Comparison of ENCODE assay signal across 17 cellular contexts in the genomic region with DNA sequence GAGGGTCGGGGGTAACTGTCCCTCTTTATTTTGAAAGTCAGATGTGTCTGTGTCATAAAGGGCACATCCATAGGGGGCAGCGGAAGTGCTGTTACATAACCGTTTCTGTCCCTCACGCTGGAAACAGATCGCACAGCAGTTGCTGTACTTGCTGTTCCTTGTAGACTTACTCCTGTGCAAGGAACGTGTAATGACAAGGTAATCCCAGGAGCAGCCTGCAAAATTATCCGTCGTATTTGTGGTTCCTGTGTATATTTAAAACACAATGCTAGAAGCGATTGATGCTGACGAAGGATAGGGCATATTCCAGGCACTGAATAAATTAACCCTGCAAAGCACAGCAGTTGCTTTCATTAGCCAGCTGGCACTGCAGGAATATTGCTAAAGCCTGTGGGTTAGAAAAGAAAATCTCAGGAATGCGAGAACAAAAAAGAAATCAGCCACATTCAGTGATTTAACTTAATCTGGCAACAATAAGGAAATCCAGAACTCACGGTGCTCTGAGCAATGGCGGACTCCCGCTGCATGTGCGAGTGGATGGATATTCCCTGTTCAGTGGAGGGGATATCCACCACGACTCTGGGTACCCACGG.
DNase-seq lines count a peak whose midpoint lies in the region; ATAC-seq and TF ChIP-seq lines count a peak whose summit lies in the region.
"Had no signal": no experiment of that assay in that cellular context is flagged by ENCODE, and none has a peak within 500 bp of the region (broad histone marks: within the 10 kb centered on the region; RNA-seq: fewer than 3 reads in every experiment).

No MANE protein-coding gene starts in this region.

- no peaks in the 10 kb centered on the region for H3K9me2 ChIP-seq in neural cell (ENCODE audit: insufficient read depth, low read length)

- H4K20me1 ChIP-seq in neural cell (ENCODE audit: insufficient read depth) = no peaks in the 10 kb centered on the region

- no peak overlapping the region for H2AFZ ChIP-seq in neural cell (ENCODE audit: low read depth, low read length)

- H3K9ac ChIP-seq in neural cell (ENCODE audit: low read length) = no peak overlapping the region

- H3K9me3 ChIP-seq in heart right ventricle (no peaks in the 10 kb centered on the region), neural cell (ENCODE audit: low read length) (no peaks in the 10 kb centered on the region)
- H3K9me3 ChIP-seq: body of pancreas, transverse colon had no signal

- no peak for TF ChIP-seq EP300 in neural cell (conservative IDR thresholded peaks at IDR 0.05; ENCODE audit: poor library complexity, severe bottlenecking)

- H3K4me2 ChIP-seq in neural cell (ENCODE audit: low read length) = no peak overlapping the region

- peaks cover 9 to 57% (median 31%) of the 10 kb centered on the region in 9 donors for H3K4me1 ChIP-seq in heart right ventricle
- H3K4me1 ChIP-seq: body of pancreas, transverse colon had no signal

- H3K27me3 ChIP-seq in heart right ventricle (no peaks in the 10 kb centered on the region), neural cell (ENCODE audit: insufficient read depth, low read depth, low read length) (no peaks in the 10 kb centered on the region)
- H3K27me3 ChIP-seq: body of pancreas, transverse colon had no signal

- no peaks in the 10 kb centered on the region for H3K79me2 ChIP-seq in neural cell (replicated peaks; ENCODE audit: insufficient read depth, low read length)

- TF ChIP-seq CTCF in heart right ventricle (IDR thresholded peaks at IDR 0.05) = no peak
- TF ChIP-seq CTCF in neural cell (IDR thresholded peaks at IDR 0.05; ENCODE audit: poor library complexity, severe bottlenecking) = peak; percentile 32

- no peaks in the 10 kb centered on the region for H3K36me3 ChIP-seq in heart right ventricle
- H3K36me3 ChIP-seq in neural cell (ENCODE audit: insufficient read depth, low read length) = no peaks in the 10 kb centered on the region
- H3K36me3 ChIP-seq: transverse colon had no signal

- ATAC-seq in heart right ventricle = no peak
- ATAC-seq in Right ventricle myocardium superior (ENCODE audit: poor library complexity) = no peak
- ATAC-seq: body of pancreas; CD8-positive, alpha-beta T cell; naive thymus-derived CD8-positive, alpha-beta T cell; Right ventricle myocardium inferior had no signal

- TF ChIP-seq RAD21 in neural cell (conservative IDR thresholded peaks at IDR 0.05) = no peak

- no peak for DNase-seq in heart right ventricle
- no peak for DNase-seq in Right ventricle myocardium superior
- DNase-seq in cerebellar cortex (ENCODE audit: low spot score) = peak; percentile 46
- DNase-seq in NCI-H446 (lab: John Stamatoyannopoulos, UW) = no peak
- DNase-seq in NCI-H2227 (lab: John Stamatoyannopoulos, UW; ENCODE audit: unreplicated experiment) = no peak
- DNase-seq in COLO668 (lab: John Stamatoyannopoulos, UW; ENCODE audit: unreplicated experiment) = no peak
- no peak for DNase-seq in NCI-H2196 treated with DMSO at 0.1 percent for 48 hours (lab: John Stamatoyannopoulos, UW; ENCODE audit: unreplicated experiment)
- DNase-seq: activated CD4-positive, CD25-positive, alpha-beta regulatory T cell; activated effector memory CD4-positive, alpha-beta T cell treated with Interleukin-2 at 50 U/mL for 16 hours; body of pancreas; CD8-positive, alpha-beta T cell; effector CD4-positive, alpha-beta T cell; EL; naive thymus-derived CD8-positive, alpha-beta T cell; transverse colon had no signal

- WGBS in heart right ventricle, 2 donors = 75 to 82% methylated on average over 17 of the region's 17 CpGs

- intact Hi-C loops in heart right ventricle (cut with DNase I) (loop anchor here in 1 of 10 donors (5.0 kb wide), 1 partner anchor 73 kb away; no protein-coding TSS in a partner anchor), Right ventricle myocardium superior (cut with DNase I) (no loop called here)

- H3F3A ChIP-seq in neural cell (ENCODE audit: insufficient read depth, low read length, poor library complexity, severe bottlenecking) = no peaks in the 10 kb centered on the region

- H3K4me3 ChIP-seq in heart right ventricle (no peak overlapping the region), neural cell (ENCODE audit: low read length) (no peak overlapping the region)
- H3K4me3 ChIP-seq: body of pancreas, transverse colon had no signal

- H3K27ac ChIP-seq in heart right ventricle = peak overlapping the region in 9 of 10 donors; percentile 46 to 96 (median 85)
- H3K27ac ChIP-seq in neural cell (ENCODE audit: low read length) = no peak overlapping the region
- H3K27ac ChIP-seq: transverse colon had no signal

TF ChIP-seq in neural cell, 6 proteins besides CTCF, POLR2A, EP300 and RAD21:
- TF ChIP-seq, protein P1, sequence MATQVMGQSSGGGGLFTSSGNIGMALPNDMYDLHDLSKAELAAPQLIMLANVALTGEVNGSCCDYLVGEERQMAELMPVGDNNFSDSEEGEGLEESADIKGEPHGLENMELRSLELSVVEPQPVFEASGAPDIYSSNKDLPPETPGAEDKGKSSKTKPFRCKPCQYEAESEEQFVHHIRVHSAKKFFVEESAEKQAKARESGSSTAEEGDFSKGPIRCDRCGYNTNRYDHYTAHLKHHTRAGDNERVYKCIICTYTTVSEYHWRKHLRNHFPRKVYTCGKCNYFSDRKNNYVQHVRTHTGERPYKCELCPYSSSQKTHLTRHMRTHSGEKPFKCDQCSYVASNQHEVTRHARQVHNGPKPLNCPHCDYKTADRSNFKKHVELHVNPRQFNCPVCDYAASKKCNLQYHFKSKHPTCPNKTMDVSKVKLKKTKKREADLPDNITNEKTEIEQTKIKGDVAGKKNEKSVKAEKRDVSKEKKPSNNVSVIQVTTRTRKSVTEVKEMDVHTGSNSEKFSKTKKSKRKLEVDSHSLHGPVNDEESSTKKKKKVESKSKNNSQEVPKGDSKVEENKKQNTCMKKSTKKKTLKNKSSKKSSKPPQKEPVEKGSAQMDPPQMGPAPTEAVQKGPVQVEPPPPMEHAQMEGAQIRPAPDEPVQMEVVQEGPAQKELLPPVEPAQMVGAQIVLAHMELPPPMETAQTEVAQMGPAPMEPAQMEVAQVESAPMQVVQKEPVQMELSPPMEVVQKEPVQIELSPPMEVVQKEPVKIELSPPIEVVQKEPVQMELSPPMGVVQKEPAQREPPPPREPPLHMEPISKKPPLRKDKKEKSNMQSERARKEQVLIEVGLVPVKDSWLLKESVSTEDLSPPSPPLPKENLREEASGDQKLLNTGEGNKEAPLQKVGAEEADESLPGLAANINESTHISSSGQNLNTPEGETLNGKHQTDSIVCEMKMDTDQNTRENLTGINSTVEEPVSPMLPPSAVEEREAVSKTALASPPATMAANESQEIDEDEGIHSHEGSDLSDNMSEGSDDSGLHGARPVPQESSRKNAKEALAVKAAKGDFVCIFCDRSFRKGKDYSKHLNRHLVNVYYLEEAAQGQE (IDR thresholded peaks at IDR 0.05; ENCODE audit: borderline replicate concordance) = no peak
- TF ChIP-seq TAF1 (IDR thresholded peaks at IDR 0.05; ENCODE audit: low read depth) (no peak), SMC3 (conservative IDR thresholded peaks at IDR 0.05; ENCODE audit: poor library complexity) (no peak), EZH2 (IDR thresholded peaks at IDR 0.05; ENCODE audit: borderline replicate concordance, insufficient read depth, low read length, poor library complexity, severe bottlenecking) (no peak), POLR2AphosphoS5 (IDR thresholded peaks at IDR 0.05) (no peak), MXI1 (conservative IDR thresholded peaks at IDR 0.05; ENCODE audit: poor library complexity, severe bottlenecking) (no peak)
